2 cellular contexts compared by ENCODE assay signal in the genomic region with DNA sequence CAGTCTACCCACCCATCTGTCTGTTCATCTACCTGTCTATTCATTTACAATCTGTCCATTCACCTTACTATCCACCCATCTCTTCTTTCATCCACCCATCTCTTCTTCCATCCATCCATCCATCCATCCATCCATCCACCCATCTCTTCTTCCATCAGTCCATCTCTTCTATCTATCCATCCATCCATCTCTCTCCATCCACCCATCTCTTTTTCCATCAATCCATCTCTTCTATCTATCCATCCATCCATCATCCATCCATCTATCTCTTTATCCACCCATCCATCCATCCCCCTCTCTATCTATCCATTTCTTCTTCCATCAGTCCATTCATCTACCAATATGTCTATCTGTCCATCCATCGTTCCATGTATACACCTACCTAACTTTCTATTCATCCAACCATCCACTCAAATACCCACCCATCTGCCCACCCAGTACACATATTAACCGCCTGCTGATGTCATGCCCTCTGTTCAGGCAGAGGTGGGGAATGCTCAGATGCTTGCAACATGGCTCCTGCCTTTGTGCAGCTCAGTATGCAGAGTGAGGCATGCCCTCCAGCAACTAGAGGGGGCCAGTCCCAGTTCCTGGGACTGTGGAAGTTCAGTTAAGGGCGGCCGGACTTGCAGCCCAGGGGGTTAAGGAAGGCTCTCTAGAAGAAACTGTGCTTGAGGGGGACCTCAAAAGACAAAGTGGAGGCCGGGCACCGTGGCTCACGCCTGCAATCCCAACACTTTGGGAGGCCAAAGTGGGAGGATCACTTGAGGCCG.
TF ChIP-seq lines count a peak whose summit lies in the region.

No MANE protein-coding gene starts in this region.

TF ChIP-seq in A549, 52 proteins besides CTCF, POLR2A, EP300 and RAD21:
- no peak for TF ChIP-seq JUN (IDR thresholded peaks at IDR 0.05)
- no peak for TF ChIP-seq BHLHE40 (IDR thresholded peaks at IDR 0.05; ENCODE audit: low read depth, low read length)
- TF ChIP-seq RARB (CRISPR knock-in tag; IDR thresholded peaks at IDR 0.05): no peak
- no peak for TF ChIP-seq ZFP36 (IDR thresholded peaks at IDR 0.05; ENCODE audit: borderline replicate concordance, partially characterized antibody)
- TF ChIP-seq JUNB (IDR thresholded peaks at IDR 0.05): no peak
- TF ChIP-seq MYC (IDR thresholded peaks at IDR 0.05; ENCODE audit: borderline replicate concordance, low read length): no peak
- TF ChIP-seq, protein P1, sequence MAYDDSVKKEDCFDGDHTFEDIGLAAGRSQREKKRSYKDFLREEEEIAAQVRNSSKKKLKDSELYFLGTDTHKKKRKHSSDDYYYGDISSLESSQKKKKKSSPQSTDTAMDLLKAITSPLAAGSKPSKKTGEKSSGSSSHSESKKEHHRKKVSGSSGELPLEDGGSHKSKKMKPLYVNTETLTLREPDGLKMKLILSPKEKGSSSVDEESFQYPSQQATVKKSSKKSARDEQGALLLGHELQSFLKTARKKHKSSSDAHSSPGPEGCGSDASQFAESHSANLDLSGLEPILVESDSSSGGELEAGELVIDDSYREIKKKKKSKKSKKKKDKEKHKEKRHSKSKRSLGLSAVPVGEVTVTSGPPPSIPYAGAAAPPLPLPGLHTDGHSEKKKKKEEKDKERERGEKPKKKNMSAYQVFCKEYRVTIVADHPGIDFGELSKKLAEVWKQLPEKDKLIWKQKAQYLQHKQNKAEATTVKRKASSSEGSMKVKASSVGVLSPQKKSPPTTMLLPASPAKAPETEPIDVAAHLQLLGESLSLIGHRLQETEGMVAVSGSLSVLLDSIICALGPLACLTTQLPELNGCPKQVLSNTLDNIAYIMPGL (CRISPR knock-in tag; IDR thresholded peaks at IDR 0.05; ENCODE audit: borderline replicate concordance): no peak
- TF ChIP-seq CHD4 (IDR thresholded peaks at IDR 0.05; ENCODE audit: borderline replicate concordance): no peak
- TF ChIP-seq ZNF302 (CRISPR knock-in tag; IDR thresholded peaks at IDR 0.05): no peak
- no peak for TF ChIP-seq HDAC2 (IDR thresholded peaks at IDR 0.05)
- no peak for TF ChIP-seq RCOR1 (IDR thresholded peaks at IDR 0.05; ENCODE audit: low read depth, low read length)
- no peak for TF ChIP-seq ZC3H11A (IDR thresholded peaks at IDR 0.05)
- no peak for TF ChIP-seq MAFK (IDR thresholded peaks at IDR 0.05; ENCODE audit: partially characterized antibody)
- TF ChIP-seq SREBF2 (IDR thresholded peaks at IDR 0.05): no peak
- no peak for TF ChIP-seq TFCP2L1 (CRISPR knock-in tag; IDR thresholded peaks at IDR 0.05)
- TF ChIP-seq CBX8 (IDR thresholded peaks at IDR 0.05): no peak

TF ChIP-seq in K562, 482 proteins besides CTCF, POLR2A, EP300 and RAD21:
- TF ChIP-seq, protein P2, sequence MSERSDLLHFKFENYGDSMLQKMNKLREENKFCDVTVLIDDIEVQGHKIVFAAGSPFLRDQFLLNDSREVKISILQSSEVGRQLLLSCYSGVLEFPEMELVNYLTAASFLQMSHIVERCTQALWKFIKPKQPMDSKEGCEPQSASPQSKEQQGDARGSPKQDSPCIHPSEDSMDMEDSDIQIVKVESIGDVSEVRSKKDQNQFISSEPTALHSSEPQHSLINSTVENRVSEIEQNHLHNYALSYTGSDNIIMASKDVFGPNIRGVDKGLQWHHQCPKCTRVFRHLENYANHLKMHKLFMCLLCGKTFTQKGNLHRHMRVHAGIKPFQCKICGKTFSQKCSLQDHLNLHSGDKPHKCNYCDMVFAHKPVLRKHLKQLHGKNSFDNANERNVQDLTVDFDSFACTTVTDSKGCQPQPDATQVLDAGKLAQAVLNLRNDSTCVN (CRISPR knock-in tag; IDR thresholded peaks at IDR 0.05): 0 out of 2 replicates have a peak, but pooled peaks have one; percentile 55
- TF ChIP-seq EHMT2 (IDR thresholded peaks at IDR 0.05): peak; percentile 54; the same call in 1 of the 2 replicates
- 0 out of 2 replicates have a peak, but pooled peaks have one; percentile 21 for TF ChIP-seq LARP7 (IDR thresholded peaks at IDR 0.05)
- TF ChIP-seq MCM3 (IDR thresholded peaks at IDR 0.05): peak; percentile 48; the same call in 1 of the 2 replicates
- TF ChIP-seq, protein P3, sequence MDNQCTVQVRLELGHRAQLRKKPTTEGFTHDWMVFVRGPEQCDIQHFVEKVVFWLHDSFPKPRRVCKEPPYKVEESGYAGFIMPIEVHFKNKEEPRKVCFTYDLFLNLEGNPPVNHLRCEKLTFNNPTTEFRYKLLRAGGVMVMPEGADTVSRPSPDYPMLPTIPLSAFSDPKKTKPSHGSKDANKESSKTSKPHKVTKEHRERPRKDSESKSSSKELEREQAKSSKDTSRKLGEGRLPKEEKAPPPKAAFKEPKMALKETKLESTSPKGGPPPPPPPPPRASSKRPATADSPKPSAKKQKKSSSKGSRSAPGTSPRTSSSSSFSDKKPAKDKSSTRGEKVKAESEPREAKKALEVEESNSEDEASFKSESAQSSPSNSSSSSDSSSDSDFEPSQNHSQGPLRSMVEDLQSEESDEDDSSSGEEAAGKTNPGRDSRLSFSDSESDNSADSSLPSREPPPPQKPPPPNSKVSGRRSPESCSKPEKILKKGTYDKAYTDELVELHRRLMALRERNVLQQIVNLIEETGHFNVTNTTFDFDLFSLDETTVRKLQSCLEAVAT (IDR thresholded peaks at IDR 0.05): 0 out of 4 replicates have a peak, but pooled peaks of 1 of the 2 experiments have one; percentile 40
- TF ChIP-seq, protein P4, sequence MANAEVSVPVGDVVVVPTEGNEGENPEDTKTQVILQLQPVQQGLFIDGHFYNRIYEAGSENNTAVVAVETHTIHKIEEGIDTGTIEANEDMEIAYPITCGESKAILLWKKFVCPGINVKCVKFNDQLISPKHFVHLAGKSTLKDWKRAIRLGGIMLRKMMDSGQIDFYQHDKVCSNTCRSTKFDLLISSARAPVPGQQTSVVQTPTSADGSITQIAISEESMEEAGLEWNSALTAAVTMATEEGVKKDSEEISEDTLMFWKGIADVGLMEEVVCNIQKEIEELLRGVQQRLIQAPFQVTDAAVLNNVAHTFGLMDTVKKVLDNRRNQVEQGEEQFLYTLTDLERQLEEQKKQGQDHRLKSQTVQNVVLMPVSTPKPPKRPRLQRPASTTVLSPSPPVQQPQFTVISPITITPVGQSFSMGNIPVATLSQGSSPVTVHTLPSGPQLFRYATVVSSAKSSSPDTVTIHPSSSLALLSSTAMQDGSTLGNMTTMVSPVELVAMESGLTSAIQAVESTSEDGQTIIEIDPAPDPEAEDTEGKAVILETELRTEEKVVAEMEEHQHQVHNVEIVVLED (CRISPR knock-in tag; IDR thresholded peaks at IDR 0.05): no peak
- TF ChIP-seq, protein P5, sequence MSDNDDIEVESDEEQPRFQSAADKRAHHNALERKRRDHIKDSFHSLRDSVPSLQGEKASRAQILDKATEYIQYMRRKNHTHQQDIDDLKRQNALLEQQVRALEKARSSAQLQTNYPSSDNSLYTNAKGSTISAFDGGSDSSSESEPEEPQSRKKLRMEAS (CRISPR knock-in tag; IDR thresholded peaks at IDR 0.05): no peak
- peak in 1 of 2 experiments; percentile 32; a peak in 1 of 4 replicates for TF ChIP-seq KDM1A (IDR thresholded peaks at IDR 0.05)
- TF ChIP-seq YBX1 (IDR thresholded peaks at IDR 0.05): peak; percentile 78; the same call in 1 of the 2 replicates
- TF ChIP-seq, protein P6, sequence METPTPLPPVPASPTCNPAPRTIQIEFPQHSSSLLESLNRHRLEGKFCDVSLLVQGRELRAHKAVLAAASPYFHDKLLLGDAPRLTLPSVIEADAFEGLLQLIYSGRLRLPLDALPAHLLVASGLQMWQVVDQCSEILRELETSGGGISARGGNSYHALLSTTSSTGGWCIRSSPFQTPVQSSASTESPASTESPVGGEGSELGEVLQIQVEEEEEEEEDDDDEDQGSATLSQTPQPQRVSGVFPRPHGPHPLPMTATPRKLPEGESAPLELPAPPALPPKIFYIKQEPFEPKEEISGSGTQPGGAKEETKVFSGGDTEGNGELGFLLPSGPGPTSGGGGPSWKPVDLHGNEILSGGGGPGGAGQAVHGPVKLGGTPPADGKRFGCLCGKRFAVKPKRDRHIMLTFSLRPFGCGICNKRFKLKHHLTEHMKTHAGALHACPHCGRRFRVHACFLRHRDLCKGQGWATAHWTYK (CRISPR knock-in tag; IDR thresholded peaks at IDR 0.05): no peak
- TF ChIP-seq ARHGAP35 (IDR thresholded peaks at IDR 0.05; ENCODE audit: partially characterized antibody): peak; percentile 15
- 0 out of 2 replicates have a peak, but pooled peaks have one; percentile 23 for TF ChIP-seq OTX1 (CRISPR knock-in tag; IDR thresholded peaks at IDR 0.05)
- TF ChIP-seq, protein P7, sequence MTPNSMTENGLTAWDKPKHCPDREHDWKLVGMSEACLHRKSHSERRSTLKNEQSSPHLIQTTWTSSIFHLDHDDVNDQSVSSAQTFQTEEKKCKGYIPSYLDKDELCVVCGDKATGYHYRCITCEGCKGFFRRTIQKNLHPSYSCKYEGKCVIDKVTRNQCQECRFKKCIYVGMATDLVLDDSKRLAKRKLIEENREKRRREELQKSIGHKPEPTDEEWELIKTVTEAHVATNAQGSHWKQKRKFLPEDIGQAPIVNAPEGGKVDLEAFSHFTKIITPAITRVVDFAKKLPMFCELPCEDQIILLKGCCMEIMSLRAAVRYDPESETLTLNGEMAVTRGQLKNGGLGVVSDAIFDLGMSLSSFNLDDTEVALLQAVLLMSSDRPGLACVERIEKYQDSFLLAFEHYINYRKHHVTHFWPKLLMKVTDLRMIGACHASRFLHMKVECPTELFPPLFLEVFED (CRISPR knock-in tag; conservative IDR thresholded peaks at IDR 0.05): peak; percentile 55; the same call in 1 of the 2 replicates
- TF ChIP-seq, protein P8, sequence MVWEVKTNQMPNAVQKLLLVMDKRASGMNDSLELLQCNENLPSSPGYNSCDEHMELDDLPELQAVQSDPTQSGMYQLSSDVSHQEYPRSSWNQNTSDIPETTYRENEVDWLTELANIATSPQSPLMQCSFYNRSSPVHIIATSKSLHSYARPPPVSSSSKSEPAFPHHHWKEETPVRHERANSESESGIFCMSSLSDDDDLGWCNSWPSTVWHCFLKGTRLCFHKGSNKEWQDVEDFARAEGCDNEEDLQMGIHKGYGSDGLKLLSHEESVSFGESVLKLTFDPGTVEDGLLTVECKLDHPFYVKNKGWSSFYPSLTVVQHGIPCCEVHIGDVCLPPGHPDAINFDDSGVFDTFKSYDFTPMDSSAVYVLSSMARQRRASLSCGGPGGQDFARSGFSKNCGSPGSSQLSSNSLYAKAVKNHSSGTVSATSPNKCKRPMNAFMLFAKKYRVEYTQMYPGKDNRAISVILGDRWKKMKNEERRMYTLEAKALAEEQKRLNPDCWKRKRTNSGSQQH (CRISPR knock-in tag; IDR thresholded peaks at IDR 0.05): 0 out of 2 replicates have a peak, but pooled peaks have one; percentile 23
- no peak for TF ChIP-seq TCF7 (IDR thresholded peaks at IDR 0.05; ENCODE audit: borderline replicate concordance)
